In the genomic region with DNA sequence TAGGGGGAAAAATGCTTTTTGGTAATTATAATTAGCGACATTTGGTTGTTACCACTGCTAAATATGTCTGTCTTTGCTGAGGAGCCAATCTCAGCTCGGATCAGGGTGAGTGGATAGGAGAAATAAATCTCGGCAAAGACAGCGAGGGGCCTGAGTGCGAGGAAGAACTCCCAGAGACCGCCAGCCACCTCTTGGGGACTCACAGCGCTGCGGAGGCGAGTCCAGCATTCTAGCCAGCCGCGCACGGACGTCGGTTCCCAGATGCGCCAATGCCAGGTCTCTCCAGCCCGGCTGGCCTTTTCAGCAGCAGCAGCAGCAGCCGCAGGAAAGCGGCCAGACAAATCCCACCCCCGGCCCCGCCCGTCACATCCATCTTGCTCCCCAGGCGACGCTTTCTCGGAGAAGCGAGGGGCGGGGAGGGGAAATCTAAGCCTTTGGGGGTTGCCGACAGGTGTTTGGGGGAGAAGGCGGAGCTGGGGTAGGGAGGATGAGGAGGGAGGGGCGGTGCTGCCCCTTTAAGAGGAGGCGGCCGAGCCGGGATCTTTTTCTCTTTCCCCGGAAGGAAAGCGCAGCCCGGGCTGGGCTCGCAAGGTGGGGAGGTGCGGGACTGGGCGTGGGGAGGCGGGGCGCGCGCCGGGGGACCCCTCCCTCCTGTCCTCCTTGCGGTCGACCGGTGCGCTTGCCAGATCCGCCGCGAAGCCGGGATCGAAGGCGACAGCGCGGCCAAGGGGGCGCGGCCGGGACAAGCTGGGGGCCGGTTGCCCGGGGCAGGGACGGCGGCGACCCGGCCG, we compare ENCODE assay signal across 8 cellular contexts. TPM values are rescaled to one million over a fixed set of nuclear protein-coding genes. Genes with fewer than 3 reads are reported as not detected.
DNase-seq lines count a peak whose midpoint lies in the region; ATAC-seq and TF ChIP-seq lines count a peak whose summit lies in the region.

Gene ITGA3 (plus strand): TSS at position 685 of the 791 bp plus-strand sequence. CDS start 330 bp downstream, outside the sequence.

- TSS peak; percentile 89 for BruUV-seq in mammary epithelial cell (replicated peaks; lab: Mats Ljungman, UMichigan)

- H3K4me1 ChIP-seq in mammary epithelial cell (ENCODE audit: insufficient read depth, low read length) (peaks cover 66% of the 10 kb centered on the region), iPS-20b (ENCODE audit: insufficient read depth, low read length) (peaks cover 25% of the 10 kb centered on the region), skeletal muscle satellite cell (ENCODE audit: control insufficient read depth, insufficient read depth, low read length) (peaks cover 78% of the 10 kb centered on the region)

- in situ Hi-C loops in mammary epithelial cell (cut with MboI; ENCODE audit: low sequenced_read_pairs in 2 of 2) = no loop called here

- POLR2A ChIA-PET in BJ (lab: Charles Lee) = interaction anchor here (1.1 kb wide), 1 partner anchor 28 kb away, joined by 4 read pairs; no protein-coding TSS in a partner anchor

- H2AFZ ChIP-seq in mammary epithelial cell (ENCODE audit: low read depth, low read length) = no peak within 1 kb of the TSS

- dilution Hi-C loops in mammary epithelial cell (cut with HindIII; ENCODE audit: low sequenced_read_pairs) = no loop called here

- H3K27ac ChIP-seq in WERI-Rb-1 (peak within 1 kb of the TSS; percentile 72), mammary epithelial cell (ENCODE audit: insufficient read depth, low read depth, low read length) (peak within 1 kb of the TSS; percentile 93), iPS-20b (ENCODE audit: low read length) (no peak within 1 kb of the TSS)

- WGBS in mammary epithelial cell (ENCODE audit: low coverage, missing lambda C conversion rate) = 0% methylated on average over 5 of the region's 65 CpGs

- CTCF ChIA-PET in BJ (lab: Yijun Ruan, JAX) = interaction anchor here (0.7 to 7.2 kb wide), 10 partner anchors 9 to 39 kb away, joined by 3 to 46 read pairs (median 5); partner anchors contain the start of gene PDK2
- CTCF ChIA-PET in mammary epithelial cell (lab: Charles Lee; ENCODE audit: low non-redundant PET) = interaction anchor here (0.6 to 1.3 kb wide), 3 partner anchors 29 to 114 kb away, joined by 4 to 6 read pairs (median 5); no protein-coding TSS in a partner anchor

- H4K20me1 ChIP-seq in mammary epithelial cell (ENCODE audit: insufficient read depth, low read length) = no peaks in the 10 kb centered on the region

- H3K79me2 ChIP-seq in mammary epithelial cell (ENCODE audit: insufficient read depth, low read length) = peaks cover 69% of the 10 kb centered on the region

- DNase-seq in BJ (ENCODE audit: low read depth) (no peak), NCI-H1436 treated with DMSO at 0.1 percent for 48 hours (lab: John Stamatoyannopoulos, UW) (peak; percentile 80), WERI-Rb-1 (peak; percentile 93), mammary epithelial cell (peak; percentile 98), KG1 (lab: John Stamatoyannopoulos, UW) (no peak)

- H3K4me2 ChIP-seq in mammary epithelial cell (ENCODE audit: insufficient read depth, low read depth, low read length) (peak within 1 kb of the TSS; percentile 94), skeletal muscle satellite cell (ENCODE audit: low read length) (peak within 1 kb of the TSS; percentile 94)

- H3K4me3 ChIP-seq in BJ (ENCODE audit: low read depth, low read length) = peak within 1 kb of the TSS; percentile 84
- H3K4me3 ChIP-seq in WERI-Rb-1 (ENCODE audit: low read depth, low read length) = peak within 1 kb of the TSS; percentile 77
- peak within 1 kb of the TSS; percentile 57 to 87 (median 86) for H3K4me3 ChIP-seq in mammary epithelial cell (replicated peaks in 1 of 3; ENCODE audit: insufficient read depth in 1 of 3, low read depth in 2 of 3, low read length in 3 of 3)
- H3K4me3 ChIP-seq in iPS-20b (ENCODE audit: low read length) = peak within 1 kb of the TSS; percentile 79
- peak within 1 kb of the TSS; percentile 75 for H3K4me3 ChIP-seq in skeletal muscle satellite cell (ENCODE audit: low read length)

- intact Hi-C loops in mammary epithelial cell (cut with micrococcal nuclease) = loop anchor here (1.0 kb wide), 2 partner anchors 9 to 28 kb away; no protein-coding TSS in a partner anchor

- H3K9ac ChIP-seq in mammary epithelial cell (ENCODE audit: insufficient read depth, low read length) (peak within 1 kb of the TSS; percentile 94), iPS-20b (ENCODE audit: low read depth, low read length) (peak within 1 kb of the TSS; percentile 51; the same call in 1 of the 2 replicates), skeletal muscle satellite cell (ENCODE audit: low read depth, low read length) (peak within 1 kb of the TSS; percentile 84)

- H3K36me3 ChIP-seq in BJ (ENCODE audit: control insufficient read depth, insufficient read depth, low read length) (peaks cover 3% of the 10 kb centered on the region; the same call in 1 of the 2 replicates), WERI-Rb-1 (peaks cover 6% of the 10 kb centered on the region; the same call in 1 of the 2 replicates), mammary epithelial cell (ENCODE audit: insufficient read depth, low read length) (peaks cover 12% of the 10 kb centered on the region), iPS-20b (ENCODE audit: insufficient read depth, low read depth, low read length) (no peaks in the 10 kb centered on the region), skeletal muscle satellite cell (ENCODE audit: insufficient read depth, low read length) (peaks cover 23% of the 10 kb centered on the region)

- H3K27me3 ChIP-seq in BJ (ENCODE audit: control insufficient read depth, insufficient read depth, low read length) (no peaks in the 10 kb centered on the region), WERI-Rb-1 (ENCODE audit: insufficient read depth, low read depth, severe bottlenecking) (no peaks in the 10 kb centered on the region), mammary epithelial cell (ENCODE audit: insufficient read depth, low read length) (no peaks in the 10 kb centered on the region), iPS-20b (ENCODE audit: insufficient read depth, low read length) (peaks cover 40% of the 10 kb centered on the region), skeletal muscle satellite cell (ENCODE audit: control insufficient read depth, insufficient read depth, low read length) (no peaks in the 10 kb centered on the region)

- H3K9me3 ChIP-seq in WERI-Rb-1 (ENCODE audit: severe bottlenecking) (no peaks in the 10 kb centered on the region), mammary epithelial cell (replicated peaks; ENCODE audit: insufficient read depth, low read length) (no peaks in the 10 kb centered on the region), iPS-20b (ENCODE audit: insufficient read depth, low read depth, low read length) (no peaks in the 10 kb centered on the region), skeletal muscle satellite cell (replicated peaks; ENCODE audit: low read length) (no peaks in the 10 kb centered on the region)

- ATAC-seq in GM21528 (IDR thresholded peaks at IDR 0.05; ENCODE audit: low FRiP score, unreplicated experiment) = peak; percentile 42

- TF ChIP-seq CTCF in BJ (IDR thresholded peaks at IDR 0.05; ENCODE audit: insufficient read depth, low read depth, low read length) = no peak
- TF ChIP-seq CTCF in WERI-Rb-1 (IDR thresholded peaks at IDR 0.05; ENCODE audit: low read depth, low read length) = no peak
- peak in 1 of 2 donors; percentile 21 for TF ChIP-seq CTCF in mammary epithelial cell (conservative IDR thresholded peaks at IDR 0.05 in 1 of 2, IDR thresholded peaks at IDR 0.05 in 1 of 2; ENCODE audit: extremely low read depth in 1 of 2, insufficient read depth in 1 of 2, low read depth in 1 of 2, low read length in 2 of 2)

RNA-seq across cellular contexts. Expression of gene ITGA3, which starts in this region (rescaled TPM):
- polyA plus RNA-seq in BJ (2011; rRNA removed) (71.9 and 184 TPM in 2 replicates), mammary epithelial cell (1,026 TPM)
- polyA minus RNA-seq in BJ (2011; rRNA and poly(A)+ RNA removed) = 179 and 204 TPM in 2 replicates
- 1,000 to 10,000 TPM; 1,418 to 2,030 TPM for total RNA-seq in mammary epithelial cell
- polyA minus RNA-seq in mammary epithelial cell = 2,074 TPM
- total RNA-seq in skeletal muscle satellite cell (2012; rRNA removed) = 105 and 121 TPM in 2 replicates

Comparison
In these comparisons a context has a peak if more than half of its experiments do, and no peak if none do; other contexts are left out.
1. DNase-seq: peak in NCI-H1436 treated with DMSO at 0.1 percent for 48 hours (single experiment), WERI-Rb-1 (single experiment) and mammary epithelial cell (single experiment); none in BJ (single experiment) and KG1 (single experiment).
2. Peak in every context shown above with its lines, with median percentiles within 50 percentile points of each other: H3K4me3 ChIP-seq and H3K9ac ChIP-seq.